27 cellular contexts compared by ENCODE assay signal in genomic region chr12:76272292-76272691, GRCh38.
A peak's percentile ranks its signal among the peaks of the same experiment; 100 is the strongest.
DNase-seq lines count a peak whose midpoint lies in the region; ATAC-seq, FAIRE-seq and TF ChIP-seq lines count a peak whose summit lies in the region.
"Had no signal": no experiment of that assay in that cellular context is flagged by ENCODE, and none has a peak within 500 bp of the region (broad histone marks: within the 10 kb centered on the region; RNA-seq: fewer than 3 reads in every experiment).

No MANE protein-coding gene starts in this region.

- no peak overlapping the region for H2BK20ac ChIP-seq in H1 (ENCODE audit: low read length)

- WGBS in H1 (ENCODE audit: extremely low coverage in 1 of 2, insufficient coverage in 1 of 2, insufficient read length in 1 of 2, insufficient replicate concordance in 2 of 2, low coverage in 1 of 2, low lambda C conversion rate in 2 of 2, missing lambda C conversion rate in 1 of 2), 2 experiments = 87% methylated on average over 3 of the region's 3 CpGs; no CpG with 5 or more reads in 1 of the 2 experiments
- whole genome bisulfite sequencing in mesodermal cell (ENCODE audit: insufficient coverage in 2 of 2), 2 experiments = 81 to 90% methylated on average over 3 of the region's 3 CpGs
- WGBS in mesendoderm (ENCODE audit: extremely low coverage, insufficient coverage, low lambda C conversion rate) = no CpG with 5 or more reads among the region's 3 CpGs

- no peak for FAIRE-seq in H1 (lab: Jason Lieb, UNC)
- FAIRE-seq: endothelial cell of umbilical vein, urothelium cell line had no signal

- no peak overlapping the region for H3K23ac ChIP-seq in H1 (ENCODE audit: insufficient read length)
- H3K23ac ChIP-seq in mesendoderm (ENCODE audit: low read length) = no peak overlapping the region

- H2AK5ac ChIP-seq in H1 (ENCODE audit: low read depth, low read length) (no peak overlapping the region), mesendoderm (ENCODE audit: low read length) (no peak overlapping the region)

- no peak overlapping the region for H3K14ac ChIP-seq in H1 (ENCODE audit: insufficient read length)

- no peaks in the 10 kb centered on the region for H3K79me1 ChIP-seq in H1 (ENCODE audit: low read depth, low read length)
- no peaks in the 10 kb centered on the region for H3K79me1 ChIP-seq in mesendoderm (ENCODE audit: low read length)

- no peaks in the 10 kb centered on the region for H3K9me3 ChIP-seq in H1 (ENCODE audit: insufficient read depth in 2 of 2, low read depth in 1 of 2, low read length in 1 of 2)
- no peaks in the 10 kb centered on the region for H3K9me3 ChIP-seq in mesodermal cell (ENCODE audit: control insufficient read depth, low read length)
- H3K9me3 ChIP-seq: ascending aorta, right atrium auricular region, thoracic aorta had no signal

- H3K9ac ChIP-seq in H1 (replicated peaks in 1 of 4; ENCODE audit: extremely low read depth in 1 of 4, low read depth in 3 of 4, low read length in 3 of 4) = no peak overlapping the region
- no peak overlapping the region for H3K9ac ChIP-seq in mesendoderm (ENCODE audit: low read length)

- ATAC-seq in GM21717 (IDR thresholded peaks at IDR 0.05; ENCODE audit: unreplicated experiment) = no peak
- ATAC-seq: activated CD8-positive, alpha-beta T cell treated with anti-CD3 and anti-CD28 coated beads for 36 hours; activated naive CD4-positive, alpha-beta T cell treated with anti-CD3 and anti-CD28 coated beads, Interleukin-2, amount 50 U/mL, for 72 hours; SK-N-SH treated with all-trans-retinoic acid at 6 μM for 48 hours; stimulated activated memory B cell treated with anti-CD40 and anti-IgM and Interleukin-4, amounts not matched to agents 10 μg/mL and 1 μg/mL and 100 μg/mL, for 72 hours had no signal

- POLR2A ChIA-PET in H1 (lab: Charles Lee; ENCODE audit: partially characterized antibody) = no interaction called here

- TF ChIP-seq POLR2A in H1 (IDR thresholded peaks at IDR 0.05; ENCODE audit: control extremely low read depth in 1 of 2, low read depth in 2 of 2, low read length in 2 of 2) = no peak

- DNase-seq in SK-MEL-5 (ENCODE audit: low read depth, low spot score) (peak; percentile 84), H1 (ENCODE audit: low read depth in 1 of 2, low spot score in 2 of 2) (no peak), retina (peak; percentile 34), mesenteric fat pad (ENCODE audit: low spot score) (no peak), NCI-H748 treated with DMSO at 0.1 percent for 48 hours (lab: John Stamatoyannopoulos, UW) (no peak), mesendoderm (no peak)
- DNase-seq: activated CD8-positive, alpha-beta T cell treated with anti-CD3 and anti-CD28 coated beads for 36 hours; DMS79; glutamatergic neuron; Karpas-422; NCI-H146; OCI-M1; stimulated activated CD4-positive, alpha-beta T cell treated with anti-CD3 and anti-CD28 coated beads, Interleukin-4, amount 100 ng/mL, for 24 hours; T-helper 2 cell had no signal

- H2BK12ac ChIP-seq in H1 (ENCODE audit: low read depth, low read length) = no peak overlapping the region

- H3K79me2 ChIP-seq in H1 (ENCODE audit: control insufficient read depth in 1 of 2, insufficient read depth in 2 of 2, low read length in 2 of 2) = no peaks in the 10 kb centered on the region
- H3K79me2 ChIP-seq in mesendoderm (ENCODE audit: control insufficient read depth, insufficient read depth, low read length) = no peaks in the 10 kb centered on the region

- H2BK15ac ChIP-seq in H1 (ENCODE audit: low read length) = no peak overlapping the region
- H2BK15ac ChIP-seq in mesendoderm (replicated peaks; ENCODE audit: low read depth) = no peak overlapping the region

- H2BK120ac ChIP-seq in H1 (replicated peaks; ENCODE audit: low read depth, low read length) (no peak overlapping the region), mesendoderm (ENCODE audit: low read depth, low read length) (no peak overlapping the region)

- in situ Hi-C loops in SK-MEL-5 (cut with HindIII; ENCODE audit: low pct_unique_long_range_greater_than_20kb, low sequenced_read_pairs) = no loop called here

- H3K56ac ChIP-seq in H1 (replicated peaks; ENCODE audit: insufficient read length, low read depth, low read length) (no peak overlapping the region), mesendoderm (ENCODE audit: low read length) (no peak overlapping the region)

- no peak overlapping the region for H3K4me3 ChIP-seq in H1 (ENCODE audit: extremely low read depth in 1 of 4, insufficient read depth in 2 of 4, low read depth in 3 of 4, low read length in 4 of 4)
- H3K4me3 ChIP-seq in mesodermal cell (ENCODE audit: extremely low read depth, insufficient read depth, low read length, poor library complexity, severe bottlenecking) = no peak overlapping the region
- no peak overlapping the region for H3K4me3 ChIP-seq in mesendoderm (ENCODE audit: low read length)
- H3K4me3 ChIP-seq: ascending aorta, lung, right atrium auricular region, thoracic aorta had no signal

- TF ChIP-seq RAD21 in H1 (IDR thresholded peaks at IDR 0.05 in 1 of 2, conservative IDR thresholded peaks at IDR 0.05 in 1 of 2; ENCODE audit: low read depth in 2 of 2, low read length in 2 of 2) = no peak

- H3K27me3 ChIP-seq in H1 (replicated peaks in 1 of 4; ENCODE audit: control insufficient read depth in 3 of 4, extremely low read depth in 1 of 4, insufficient read depth in 3 of 4, low read length in 3 of 4) = no peaks in the 10 kb centered on the region
- H3K27me3 ChIP-seq in mesendoderm (ENCODE audit: insufficient read depth, low read length, poor library complexity) = no peaks in the 10 kb centered on the region
- H3K27me3 ChIP-seq: ascending aorta, right atrium auricular region had no signal

- H4K91ac ChIP-seq in H1 (replicated peaks; ENCODE audit: insufficient read length, low read length) = no peak overlapping the region

- H4K5ac ChIP-seq in H1 (ENCODE audit: insufficient read length, low read depth, low read length) (no peak overlapping the region), mesendoderm (ENCODE audit: low read length) (no peak overlapping the region)

- H2AFZ ChIP-seq in H1 (ENCODE audit: low read length) = 0 out of 2 replicates have a peak overlapping the region, but pooled peaks have one; percentile 8

- H3K18ac ChIP-seq in H1 (ENCODE audit: extremely low read depth, low read length) = no peak overlapping the region
- no peak overlapping the region for H3K18ac ChIP-seq in mesendoderm (ENCODE audit: low read length)

- TF ChIP-seq EP300 in H1 (IDR thresholded peaks at IDR 0.05; ENCODE audit: borderline replicate concordance in 1 of 2, low read depth in 2 of 2, low read length in 2 of 2) = no peak

- H3K4me2 ChIP-seq in H1 (ENCODE audit: insufficient read depth in 1 of 2, low read depth in 2 of 2, low read length in 2 of 2) (no peak overlapping the region), mesendoderm (ENCODE audit: low read length) (no peak overlapping the region)

- H3K4me1 ChIP-seq in H1 (replicated peaks in 1 of 4; ENCODE audit: control insufficient read depth in 3 of 4, insufficient read depth in 4 of 4, low read length in 3 of 4) (no peaks in the 10 kb centered on the region; a peak in 1 of 7 replicates), mesodermal cell (ENCODE audit: control insufficient read depth, insufficient read depth, low read length, poor library complexity, severe bottlenecking) (peaks cover 21% of the 10 kb centered on the region), mesendoderm (ENCODE audit: control insufficient read depth, low read depth, low read length) (no peaks in the 10 kb centered on the region)
- H3K4me1 ChIP-seq: ascending aorta had no signal

- H4K8ac ChIP-seq in H1 (ENCODE audit: extremely low read depth, insufficient read depth, low read length) = no peak overlapping the region
- H4K8ac ChIP-seq in mesendoderm (ENCODE audit: low read depth, low read length) = no peak overlapping the region

- H3K27ac ChIP-seq in H1 (ENCODE audit: low read depth, low read length) (no peak overlapping the region), mesodermal cell (ENCODE audit: low read depth, low read length, severe bottlenecking) (peak overlapping the region; percentile 56), mesendoderm (ENCODE audit: low read depth, low read length) (no peak overlapping the region)
- H3K27ac ChIP-seq: ascending aorta, C4-2B, HL-60, right atrium auricular region, thoracic aorta had no signal

- TF ChIP-seq CTCF in H1 (IDR thresholded peaks at IDR 0.05; ENCODE audit: control extremely low read depth in 1 of 3, insufficient read depth in 1 of 3, low read depth in 1 of 3, low read length in 3 of 3) = no peak

- CTCF ChIA-PET in H1 (lab: Charles Lee; ENCODE audit: partially characterized antibody) = interaction anchor here (0.9 to 1.3 kb wide), 2 partner anchors 12 to 19 kb away, joined by 3 read pairs; no protein-coding TSS in a partner anchor

- no peaks in the 10 kb centered on the region for H3K23me2 ChIP-seq in H1 (ENCODE audit: low read depth, low read length)

- H3K4ac ChIP-seq in H1 (replicated peaks; ENCODE audit: insufficient read length, low read depth, low read length) = no peak overlapping the region
- H3K4ac ChIP-seq in mesendoderm (ENCODE audit: low read depth, low read length) = no peak overlapping the region

- H2BK5ac ChIP-seq in H1 (ENCODE audit: low read depth, low read length) = no peak overlapping the region
- no peak overlapping the region for H2BK5ac ChIP-seq in mesendoderm (ENCODE audit: low read length)

- H3K36me3 ChIP-seq in H1 (ENCODE audit: control insufficient read depth in 2 of 4, insufficient read depth in 4 of 4, low read length in 3 of 4) (no peaks in the 10 kb centered on the region), mesodermal cell (ENCODE audit: control insufficient read depth, insufficient read depth, low read length) (no peaks in the 10 kb centered on the region), mesendoderm (ENCODE audit: control insufficient read depth, insufficient read depth, low read length) (no peaks in the 10 kb centered on the region)
- H3K36me3 ChIP-seq: ascending aorta, right atrium auricular region, thoracic aorta had no signal

- no peaks in the 10 kb centered on the region for H4K20me1 ChIP-seq in H1 (replicated peaks in 1 of 2; ENCODE audit: control insufficient read depth in 1 of 2, insufficient read depth in 2 of 2, low read length in 2 of 2)

TF ChIP-seq in H1, 55 proteins besides CTCF, POLR2A, EP300 and RAD21:
- TF ChIP-seq CEBPB (IDR thresholded peaks at IDR 0.05; ENCODE audit: low read depth, low read length) (no peak), EZH2 (IDR thresholded peaks at IDR 0.05; ENCODE audit: low read depth, low read length, severe bottlenecking) (no peak), KDM1A (IDR thresholded peaks at IDR 0.05; ENCODE audit: borderline replicate concordance, low read length) (no peak), ASH2L (IDR thresholded peaks at IDR 0.05; ENCODE audit: low read length) (no peak)

Comparison
In these comparisons a context has a peak if more than half of its experiments do, and no peak if none do; other contexts are left out.
1. DNase-seq: peak in SK-MEL-5 (single experiment) and retina (single experiment); none in H1 (0 of 2), mesenteric fat pad (single experiment), NCI-H748 treated with DMSO at 0.1 percent for 48 hours (single experiment) and mesendoderm (single experiment).